In genomic region chr1:245290836-245291235, GRCh38 we compare ENCODE assay signal across 28 cellular contexts.
DNase-seq lines count a peak whose midpoint lies in the region; ATAC-seq and TF ChIP-seq lines count a peak whose summit lies in the region.
"Had no signal": no experiment of that assay in that cellular context is flagged by ENCODE, and none has a peak within 500 bp of the region (broad histone marks: within the 10 kb centered on the region; RNA-seq: fewer than 3 reads in every experiment).

No MANE protein-coding gene starts in this region.

- H3K4me3 Mint-ChIP-seq in stimulated activated naive CD8-positive, alpha-beta T cell treated with anti-CD3 and anti-CD28 coated beads, Interleukin-15, amount 100 ng/mL, for 72 hours = no peak overlapping the region
- no peak overlapping the region for H3K4me3 Mint-ChIP-seq in effector memory CD8-positive, alpha-beta T cell
- H3K4me3 Mint-ChIP-seq: activated naive CD8-positive, alpha-beta T cell treated with anti-CD3 and anti-CD28 coated beads for 36 hours; B cell; CD8-positive, alpha-beta memory T cell; T-cell; type B pancreatic cell had no signal

- H3K4me3 ChIP-seq in fibroblast of villous mesenchyme (ENCODE audit: low read depth, low read length) (no peak overlapping the region), mesodermal cell (ENCODE audit: extremely low read depth, insufficient read depth, low read length, poor library complexity, severe bottlenecking) (no peak overlapping the region)
- H3K4me3 ChIP-seq: A549, body of pancreas, mucosa of descending colon, PC-9, sigmoid colon had no signal

- ATAC-seq in stimulated activated naive CD8-positive, alpha-beta T cell treated with anti-CD3 and anti-CD28 coated beads, Interleukin-15, Interleukin-2, amounts not matched to agents 100 U/mL and 50 U/mL, for 24 hours = peak; percentile 3
- no peak for ATAC-seq in stimulated activated naive CD8-positive, alpha-beta T cell treated with anti-CD3 and anti-CD28 coated beads, Interleukin-15, amount 100 ng/mL, for 72 hours
- ATAC-seq in effector memory CD8-positive, alpha-beta T cell (replicated peaks) = no peak
- no peak for ATAC-seq in GM21360 (IDR thresholded peaks at IDR 0.05; ENCODE audit: unreplicated experiment)
- ATAC-seq: A549, body of pancreas, mucosa of descending colon, T-cell had no signal

- H3K4me1 ChIP-seq in mesodermal cell (ENCODE audit: control insufficient read depth, insufficient read depth, low read length, poor library complexity, severe bottlenecking) = peaks cover 6% of the 10 kb centered on the region
- H3K4me1 ChIP-seq: A549, body of pancreas had no signal

- no peak for DNase-seq in stimulated activated naive CD8-positive, alpha-beta T cell treated with anti-CD3 and anti-CD28 coated beads, Interleukin-15, Interleukin-2, amounts not matched to agents 100 U/mL and 50 U/mL, for 24 hours
- no peak for DNase-seq in stimulated activated naive CD8-positive, alpha-beta T cell treated with anti-CD3 and anti-CD28 coated beads, Interleukin-15, amount 100 ng/mL, for 72 hours
- peak; percentile 74 for DNase-seq in fibroblast of villous mesenchyme (ENCODE audit: low read depth)
- no peak for DNase-seq in effector memory CD8-positive, alpha-beta T cell
- no peak for DNase-seq in GDM1 (lab: John Stamatoyannopoulos, UW)
- DNase-seq in HPDE6-E6E7 (ENCODE audit: extremely low spot score) = no peak
- DNase-seq: activated CD4-positive, alpha-beta T cell treated with anti-CD3 and anti-CD28 coated beads, Interleukin-2, amount 50 U/mL, for 48 hours; activated CD8-positive, alpha-beta memory T cell treated with anti-CD3 and anti-CD28 coated beads, Interleukin-2, amount 50 U/mL, for 4 hours; activated naive CD8-positive, alpha-beta T cell treated with anti-CD3 and anti-CD28 coated beads for 36 hours; body of pancreas; CD8-positive, alpha-beta memory T cell; DMS153; effector memory CD4-positive, alpha-beta T cell; mucosa of descending colon; NCI-H146; NCI-H2171; NCI-H524 treated with DMSO at 0.1 percent for 48 hours; NK-92 treated with Interleukin-12 subunit alpha and Interleukin-12 subunit beta, amount 100 ng/mL, for 24 hours; PC-9; sigmoid colon; T-cell had no signal

- H3K36me3 ChIP-seq in mesodermal cell (ENCODE audit: control insufficient read depth, insufficient read depth, low read length) = no peaks in the 10 kb centered on the region
- H3K36me3 ChIP-seq: sigmoid colon had no signal

- no peaks in the 10 kb centered on the region for H3K36me3 Mint-ChIP-seq in effector memory CD8-positive, alpha-beta T cell (ENCODE audit: insufficient read depth)
- H3K36me3 Mint-ChIP-seq: activated naive CD8-positive, alpha-beta T cell treated with anti-CD3 and anti-CD28 coated beads for 36 hours; CD8-positive, alpha-beta memory T cell; T-cell had no signal

- no peaks in the 10 kb centered on the region for H3K4me1 Mint-ChIP-seq in stimulated activated naive CD8-positive, alpha-beta T cell treated with anti-CD3 and anti-CD28 coated beads, Interleukin-15, amount 100 ng/mL, for 72 hours
- no peaks in the 10 kb centered on the region for H3K4me1 Mint-ChIP-seq in effector memory CD8-positive, alpha-beta T cell (ENCODE audit: low read depth in 2 of 2)
- H3K4me1 Mint-ChIP-seq: activated naive CD8-positive, alpha-beta T cell treated with anti-CD3 and anti-CD28 coated beads for 36 hours; B cell; CD8-positive, alpha-beta memory T cell; T-cell had no signal

- no peak for TF ChIP-seq CTCF in fibroblast of villous mesenchyme (IDR thresholded peaks at IDR 0.05; ENCODE audit: insufficient read depth, low read depth, low read length)

- H3K27ac ChIP-seq in mesodermal cell (ENCODE audit: low read depth, low read length, severe bottlenecking) = peak overlapping the region; percentile 54
- H3K27ac ChIP-seq: A549, body of pancreas, KMS-11, PC-9, sigmoid colon had no signal

- H3K9me3 ChIP-seq in mesodermal cell (ENCODE audit: control insufficient read depth, low read length) = no peaks in the 10 kb centered on the region
- H3K9me3 ChIP-seq: A549, body of pancreas, mucosa of descending colon, sigmoid colon had no signal

- no peaks in the 10 kb centered on the region for H3K9me3 Mint-ChIP-seq in stimulated activated naive CD8-positive, alpha-beta T cell treated with anti-CD3 and anti-CD28 coated beads, Interleukin-15, amount 100 ng/mL, for 72 hours
- no peaks in the 10 kb centered on the region for H3K9me3 Mint-ChIP-seq in effector memory CD8-positive, alpha-beta T cell
- H3K9me3 Mint-ChIP-seq: activated naive CD8-positive, alpha-beta T cell treated with anti-CD3 and anti-CD28 coated beads for 36 hours; activated T-helper 2 cell treated with anti-CD3 and anti-CD28 coated beads, Interferon-gamma antibody, Interleukin-2, Interleukin-4, amounts not matched to agents 10 μg/mL and 5 μg/mL and 100 μg/mL, durations not matched to agents 14 hours and 24 hours and 36 hours; T-cell; type B pancreatic cell had no signal

- no peak overlapping the region for H3K27ac Mint-ChIP-seq in stimulated activated naive CD8-positive, alpha-beta T cell treated with anti-CD3 and anti-CD28 coated beads, Interleukin-15, amount 100 ng/mL, for 72 hours
- H3K27ac Mint-ChIP-seq in effector memory CD8-positive, alpha-beta T cell = no peak overlapping the region
- H3K27ac Mint-ChIP-seq: activated naive CD8-positive, alpha-beta T cell treated with anti-CD3 and anti-CD28 coated beads for 36 hours; activated T-helper 2 cell treated with anti-CD3 and anti-CD28 coated beads, Interferon-gamma antibody, Interleukin-2, Interleukin-4, amounts not matched to agents 10 μg/mL and 5 μg/mL and 100 μg/mL, durations not matched to agents 14 hours and 24 hours and 36 hours; B cell; CD8-positive, alpha-beta memory T cell; T-cell; type B pancreatic cell had no signal

- H3K27me3 Mint-ChIP-seq in stimulated activated naive CD8-positive, alpha-beta T cell treated with anti-CD3 and anti-CD28 coated beads, Interleukin-15, amount 100 ng/mL, for 72 hours = peaks cover 12% of the 10 kb centered on the region
- H3K27me3 Mint-ChIP-seq in effector memory CD8-positive, alpha-beta T cell = peaks cover 11 to 44% of the 10 kb centered on the region in 2 donors
- H3K27me3 Mint-ChIP-seq: type B pancreatic cell had no signal

- 38 to 45% methylated on average over 1 of the region's 1 CpG for WGBS in mesodermal cell (ENCODE audit: insufficient coverage in 2 of 2), 2 experiments
